Comparison of ENCODE assay signal across 18 cellular contexts in the genomic region with DNA sequence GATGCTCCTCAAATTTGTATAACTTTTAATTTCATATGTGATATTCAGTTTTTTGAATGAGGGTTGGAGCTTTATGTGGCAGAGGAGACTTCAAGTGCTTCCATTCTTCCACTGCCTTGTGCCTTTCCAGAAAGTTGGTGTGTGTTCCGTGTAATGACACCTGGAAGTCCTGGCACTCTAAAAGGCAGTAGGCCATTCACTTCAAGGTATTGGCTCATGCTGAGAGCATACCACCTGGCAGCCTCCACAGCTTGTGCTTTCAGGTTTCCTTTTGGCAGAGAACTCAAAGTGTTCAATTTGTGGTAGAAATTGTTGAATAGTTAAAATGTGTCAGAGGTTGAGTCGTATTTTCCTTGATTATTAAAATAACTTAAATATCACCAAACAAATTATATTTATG. TPM values are rescaled to one million over a fixed set of nuclear protein-coding genes. Genes with fewer than 3 reads are reported as not detected.
"Had no signal": no experiment of that assay in that cellular context is flagged by ENCODE, and none has a peak within 500 bp of the region (broad histone marks: within the 10 kb centered on the region; RNA-seq: fewer than 3 reads in every experiment).

No MANE protein-coding gene starts in this region.

- H3K27ac ChIP-seq: foreskin keratinocyte, left ventricle myocardium inferior, uterus, VCaP had no signal

- ATAC-seq: activated CD4-positive, alpha-beta T cell treated with anti-CD3 and anti-CD28 coated beads for 36 hours; activated CD8-positive, alpha-beta T cell treated with anti-CD3 and anti-CD28 coated beads for 36 hours; activated T-cell treated with anti-CD3 and anti-CD28 coated beads, Interleukin-2, amount 50 U/mL, for 72 hours; foreskin keratinocyte; natural killer cell; right cardiac atrium had no signal

- H3K27me3 ChIP-seq: foreskin keratinocyte, uterus had no signal

- H3K4me3 ChIP-seq: left ventricle myocardium inferior, uterus had no signal

- H3K9me3 ChIP-seq: uterus had no signal

- H3K4me1 ChIP-seq: foreskin keratinocyte, left ventricle myocardium inferior, uterus had no signal

- DNase-seq: activated CD4-positive, alpha-beta T cell treated with anti-CD3 and anti-CD28 coated beads for 36 hours; activated CD8-positive, alpha-beta memory T cell treated with anti-CD3 and anti-CD28 coated beads, Interleukin-2, amount 50 U/mL, for 4 hours; activated CD8-positive, alpha-beta T cell treated with anti-CD3 and anti-CD28 coated beads for 36 hours; activated gamma-delta T cell treated with Interleukin-2 at 50 U/mL for 16 hours; activated naive CD8-positive, alpha-beta T cell treated with anti-CD3 and anti-CD28 coated beads, Interleukin-2, amount 10 ng/mL, durations not matched to agents 7 days and 5 days; activated T-cell treated with anti-CD3 and anti-CD28 coated beads, Interleukin-2, amount 50 U/mL, for 72 hours; anterior cingulate cortex; head of caudate nucleus; left ventricle myocardium inferior; natural killer cell; nucleus accumbens; right cardiac atrium; small intestine; uterus had no signal

- H3K36me3 ChIP-seq: left ventricle myocardium inferior, uterus had no signal

RNA-seq across cellular contexts. Expression of a gene that starts 49.6 kb away (rescaled TPM):
- total RNA-seq: activated CD4-positive, alpha-beta T cell treated with anti-CD3 and anti-CD28 coated beads for 36 hours; activated CD8-positive, alpha-beta T cell treated with anti-CD3 and anti-CD28 coated beads for 36 hours; activated naive CD8-positive, alpha-beta T cell treated with anti-CD3 and anti-CD28 coated beads, Interleukin-2, amount 10 ng/mL, durations not matched to agents 7 days and 5 days; activated T-cell treated with anti-CD3 and anti-CD28 coated beads, Interleukin-2, amount 50 U/mL, for 72 hours; bronchial epithelial cell; foreskin keratinocyte; left ventricle myocardium inferior; natural killer cell; right cardiac atrium had no signal
- polyA plus RNA-seq: foreskin keratinocyte, keratinocyte had no signal
